In genomic region chrX:12970691-12971202, GRCh38 we compare ENCODE assay signal across 7 cellular contexts. TPM values are rescaled to one million over a fixed set of nuclear protein-coding genes. Genes with fewer than 3 reads are reported as not detected.
A peak's percentile ranks its signal among the peaks of the same experiment; 100 is the strongest.
DNase-seq lines count a peak whose midpoint lies in the region; ATAC-seq, FAIRE-seq and TF ChIP-seq lines count a peak whose summit lies in the region.

No MANE protein-coding gene starts in this region.

- H3K27me3 ChIP-seq in heart right ventricle (peaks cover 0 to 62% (median 0%) of the 10 kb centered on the region in 7 donors), psoas muscle (ENCODE audit: insufficient read depth in 3 of 3, low read length in 2 of 3) (peaks cover 0 to 22% (median 0%) of the 10 kb centered on the region in 3 donors)

- intact Hi-C loops in heart right ventricle (cut with DNase I) (loop anchor here (1.0 to 10.0 kb wide), 15 partner anchors 124 to 518 kb away; no protein-coding TSS in a partner anchor), psoas muscle (cut with DNase I) (no loop called here)

- DNase-seq in GM12891 (ENCODE audit: insufficient read length, low spot score) (no peak), NCI-H2227 treated with DMSO at 0.1 percent for 48 hours (lab: John Stamatoyannopoulos, UW) (peak; percentile 49), heart right ventricle (peak in 1 of 2 donors; percentile 42), psoas muscle (no peak), NK-92 (lab: John Stamatoyannopoulos, UW; ENCODE audit: unreplicated experiment) (no peak)
- DNase-seq in activated naive CD4-positive, alpha-beta T cell treated with anti-CD3 and anti-CD28 coated beads, Interleukin-2, amount 50 U/mL, for 16 hours, result peak; percentile 35

- peaks cover 0 to 55% (median 6%) of the 10 kb centered on the region in 9 donors for H3K4me1 ChIP-seq in heart right ventricle
- H3K4me1 ChIP-seq in psoas muscle, result no peaks in the 10 kb centered on the region

- H3K4me3 ChIP-seq in heart right ventricle, result peak overlapping the region in 7 of 10 donors; percentile 11 to 86 (median 22)
- peak overlapping the region; percentile 15 for H3K4me3 ChIP-seq in psoas muscle

- H3K27ac ChIP-seq in heart right ventricle (peak overlapping the region; percentile 76 to 99 (median 93)), psoas muscle (peak overlapping the region; percentile 63)

- peaks cover 0 to 4% (median 0%) of the 10 kb centered on the region in 11 donors for H3K9me3 ChIP-seq in heart right ventricle
- no peaks in the 10 kb centered on the region for H3K9me3 ChIP-seq in psoas muscle

- 13% methylated on average over 11 of the region's 11 CpGs for WGBS in heart right ventricle, 2 donors
- 25 to 41% (median 39%) methylated on average over 11 of the region's 11 CpGs for WGBS in psoas muscle, 3 donors

- peak; percentile 26 to 69 (median 51) for TF ChIP-seq CTCF in heart right ventricle (IDR thresholded peaks at IDR 0.05)
- TF ChIP-seq CTCF in psoas muscle (IDR thresholded peaks at IDR 0.05), result peak; percentile 30

- no peak for TF ChIP-seq POLR2A in GM12891 (IDR thresholded peaks at IDR 0.05; ENCODE audit: low read depth, low read length)

- H3K36me3 ChIP-seq in heart right ventricle (peaks cover 0 to under 1% (median 0%) of the 10 kb centered on the region in 9 donors), psoas muscle (ENCODE audit: insufficient read depth in 1 of 2, low read depth in 1 of 2) (no peaks in the 10 kb centered on the region)

- FAIRE-seq in GM12891 (lab: Jason Lieb, UNC), result peak; percentile 82

- ATAC-seq in heart right ventricle (peak in 7 of 8 donors; percentile 30 to 64 (median 57)), psoas muscle (peak in 1 of 4 donors; percentile 46), HG03095 (IDR thresholded peaks at IDR 0.05; ENCODE audit: unreplicated experiment) (no peak)

TF ChIP-seq in GM12891, 5 proteins besides CTCF, POLR2A, EP300 and RAD21:
- TF ChIP-seq POU2F2 (IDR thresholded peaks at IDR 0.05; ENCODE audit: low read depth, low read length), result no peak
- peak; percentile 37; the same call in 1 of the 2 replicates for TF ChIP-seq TAF1 (IDR thresholded peaks at IDR 0.05; ENCODE audit: low read depth, low read length)

RNA-seq across cellular contexts. Expression of gene TMSB4X, which starts 4.2 kb away (rescaled TPM):
- 22,419 TPM for polyA plus RNA-seq in GM12891 (2012; ENCODE audit: low read depth, missing spikeins)
- 1,000 to 10,000 TPM in 3 of 10 donors, 100 to 1,000 TPM in 7; 700 to 2,442 (median 850) TPM for total RNA-seq in heart right ventricle
- 1,000 to 10,000 TPM; 2,617 to 3,026 TPM for polyA plus RNA-seq in heart right ventricle
- 100 to 1,000 TPM; 382 to 731 (median 461) TPM for total RNA-seq in psoas muscle
- polyA plus RNA-seq in psoas muscle, result 1,000 to 10,000 TPM in 1 of 3 donors, 100 to 1,000 TPM in 2; 534 to 1,148 (median 724) TPM

Comparison
In these comparisons a context has a peak if more than half of its experiments do, and no peak if none do; other contexts are left out.
1. DNase-seq: peak in NCI-H2227 treated with DMSO at 0.1 percent for 48 hours (single experiment) and activated naive CD4-positive, alpha-beta T cell treated with anti-CD3 and anti-CD28 coated beads, Interleukin-2, amount 50 U/mL, for 16 hours (single experiment); none in GM12891 (single experiment), psoas muscle (0 of 2) and NK-92 (single experiment).
2. intact Hi-C loops: an anchor here in heart right ventricle (1.0 to 10.0 kb wide); none called in psoas muscle.